ENCODE assay signal across 16 cellular contexts in genomic region chr1:164662955-164663354, GRCh38.
DNase-seq lines count a peak whose midpoint lies in the region; ATAC-seq and TF ChIP-seq lines count a peak whose summit lies in the region.
"Had no signal": no experiment of that assay in that cellular context is flagged by ENCODE, and none has a peak within 500 bp of the region (broad histone marks: within the 10 kb centered on the region; RNA-seq: fewer than 3 reads in every experiment).

No MANE protein-coding gene starts in this region.

- CTCF ChIA-PET in Calu3 (lab: Charles Lee) = interaction anchor here (1.3 kb wide), 1 partner anchor 124 kb away, joined by 3 read pairs; no protein-coding TSS in a partner anchor

- H3K27ac Mint-ChIP-seq in Calu3 (ENCODE audit: unreplicated experiment) = peak overlapping the region; percentile 16
- H3K27ac Mint-ChIP-seq in nephron progenitor cell = peak overlapping the region; percentile 73
- peak overlapping the region; percentile 25 for H3K27ac Mint-ChIP-seq in type B pancreatic cell
- H3K27ac Mint-ChIP-seq: CD8-positive, alpha-beta memory T cell had no signal

- intact Hi-C loops in Calu3 (cut with micrococcal nuclease; ENCODE audit: unreplicated experiment) (loop anchor here (5.0 kb wide), 3 partner anchors 106 to 124 kb away; partner anchors contain the start of gene PBX1), body of pancreas (cut with DNase I) (no loop called here)

- ATAC-seq in body of pancreas (peak; percentile 35), GM19035 (IDR thresholded peaks at IDR 0.05; ENCODE audit: unreplicated experiment) (no peak), GM18517 (IDR thresholded peaks at IDR 0.05; ENCODE audit: unreplicated experiment) (no peak), HG03460 (IDR thresholded peaks at IDR 0.05; ENCODE audit: unreplicated experiment) (no peak), HG03521 (IDR thresholded peaks at IDR 0.05; ENCODE audit: unreplicated experiment) (no peak)
- ATAC-seq: HCT116 had no signal

- TF ChIP-seq CTCF in Calu3 (IDR thresholded peaks at IDR 0.05; ENCODE audit: unreplicated experiment) (no peak), body of pancreas (IDR thresholded peaks at IDR 0.05) (no peak), nephron progenitor cell (IDR thresholded peaks at IDR 0.05) (no peak), type B pancreatic cell (conservative IDR thresholded peaks at IDR 0.05) (no peak)

- H3K36me3 ChIP-seq in body of pancreas (replicated peaks in 1 of 2; ENCODE audit: insufficient read depth in 1 of 2, low read depth in 2 of 2) = no peaks in the 10 kb centered on the region
- H3K36me3 ChIP-seq: BLaER1 had no signal

- H3K9me3 ChIP-seq in body of pancreas = no peaks in the 10 kb centered on the region
- H3K9me3 ChIP-seq: BLaER1 had no signal

- WGBS in body of pancreas, 2 donors = 37 to 43% methylated on average over 1 of the region's 1 CpG

- H3K9me3 Mint-ChIP-seq in Calu3 (ENCODE audit: low read depth, unreplicated experiment) (peaks cover 3% of the 10 kb centered on the region), nephron progenitor cell (no peaks in the 10 kb centered on the region), type B pancreatic cell (no peaks in the 10 kb centered on the region)

- H3K36me3 Mint-ChIP-seq in Calu3 (ENCODE audit: insufficient read depth, unreplicated experiment) = peaks cover 21% of the 10 kb centered on the region
- peaks cover 19% of the 10 kb centered on the region for H3K36me3 Mint-ChIP-seq in nephron progenitor cell (ENCODE audit: low read depth)
- H3K36me3 Mint-ChIP-seq in type B pancreatic cell = peaks cover 29% of the 10 kb centered on the region
- H3K36me3 Mint-ChIP-seq: CD8-positive, alpha-beta memory T cell had no signal

- H3K27me3 Mint-ChIP-seq in Calu3 (ENCODE audit: unreplicated experiment) (no peaks in the 10 kb centered on the region), nephron progenitor cell (ENCODE audit: low read depth, poor library complexity) (no peaks in the 10 kb centered on the region), type B pancreatic cell (no peaks in the 10 kb centered on the region)

- peaks cover 80% of the 10 kb centered on the region for H3K4me1 ChIP-seq in body of pancreas

- peak overlapping the region; percentile 51 to 95 (median 86) for H3K27ac ChIP-seq in body of pancreas
- H3K27ac ChIP-seq: BLaER1, GM23248, KMS-11 had no signal

- no peak overlapping the region for H3K4me3 Mint-ChIP-seq in Calu3 (ENCODE audit: low read depth, unreplicated experiment)
- H3K4me3 Mint-ChIP-seq in nephron progenitor cell = no peak overlapping the region
- no peak overlapping the region for H3K4me3 Mint-ChIP-seq in type B pancreatic cell
- H3K4me3 Mint-ChIP-seq: CD8-positive, alpha-beta memory T cell had no signal

- no peak overlapping the region for H3K4me3 ChIP-seq in body of pancreas
- H3K4me3 ChIP-seq: BLaER1, GM23248 had no signal

- no TSS peak for BruUV-seq in Calu3 (replicated peaks; lab: Mats Ljungman, UMichigan)

- no peak for TF ChIP-seq POLR2A in body of pancreas (IDR thresholded peaks at IDR 0.05)

- DNase-seq in Calu3 (no peak), body of pancreas (peak in 3 of 4 donors; percentile 50 to 67 (median 56)), nephron progenitor cell (no peak), type B pancreatic cell (ENCODE audit: extremely low spot score, unreplicated experiment) (no peak)
- DNase-seq: AML-193; CD8-positive, alpha-beta memory T cell; DMS79 treated with DMSO at 0.1 percent for 48 hours; EL; GM23248 had no signal

- H3K27me3 ChIP-seq in body of pancreas = no peaks in the 10 kb centered on the region

- peaks cover 50% of the 10 kb centered on the region for H3K4me1 Mint-ChIP-seq in Calu3 (ENCODE audit: low read depth, unreplicated experiment)
- peaks cover 45% of the 10 kb centered on the region for H3K4me1 Mint-ChIP-seq in nephron progenitor cell
- H3K4me1 Mint-ChIP-seq in type B pancreatic cell (ENCODE audit: unreplicated experiment) = peaks cover 51% of the 10 kb centered on the region

Comparison
In these comparisons a context has a peak if more than half of its experiments do, and no peak if none do; other contexts are left out.
1. DNase-seq: peak in body of pancreas (3 of 4); none in Calu3 (single experiment), nephron progenitor cell (single experiment) and type B pancreatic cell (single experiment).
2. H3K27ac Mint-ChIP-seq: peak in every context shown above with its lines; median percentile 73 in nephron progenitor cell; 25 in type B pancreatic cell; 16 in Calu3.